ENCODE assay signal across 19 cellular contexts in genomic region chrX:6311540-6311939, GRCh38.
"Had no signal": no experiment of that assay in that cellular context is flagged by ENCODE, and none has a peak within 500 bp of the region (broad histone marks: within the 10 kb centered on the region; RNA-seq: fewer than 3 reads in every experiment).

No MANE protein-coding gene starts in this region.

- ATAC-seq: activated CD8-positive, alpha-beta T cell treated with anti-CD3 and anti-CD28 coated beads for 36 hours; activated T-helper 17 cell treated with anti-CD3 and anti-CD28 coated beads, Interleukin-2, amount 50 U/mL, for 72 hours; left ventricle myocardium superior; stimulated activated effector memory CD8-positive, alpha-beta T cell treated with anti-CD3 and anti-CD28 coated beads, Interleukin-12 subunit alpha, Interleukin-12 subunit beta, amount 100 ng/mL, for 72 hours had no signal

- DNase-seq: activated B cell treated with CpG ODN at 0.5 μM for 24 hours; activated CD4-positive, alpha-beta T cell treated with anti-CD3 and anti-CD28 coated beads for 4 hours; activated CD8-positive, alpha-beta T cell treated with anti-CD3 and anti-CD28 coated beads for 36 hours; activated naive CD4-positive, alpha-beta T cell treated with Interleukin-2 at 50 U/mL for 16 hours; activated naive CD8-positive, alpha-beta T cell treated with anti-CD3 and anti-CD28 coated beads, Interleukin-2, amount 10 ng/mL, durations not matched to agents 7 days and 5 days; activated T-cell treated with anti-CD3 and anti-CD28 coated beads, Interleukin-2, amount 50 U/mL, for 1 hour; amygdala; dermis blood vessel endothelial cell; effector memory CD4-positive, alpha-beta T cell; esophagus squamous epithelium; immature natural killer cell; left ventricle myocardium superior; occipital lobe; posterior cingulate gyrus; sigmoid colon; stimulated activated CD4-positive, alpha-beta T cell treated with anti-CD3 and anti-CD28 coated beads, Interleukin-4, amount 100 ng/mL, for 24 hours; stomach had no signal

- H3K36me3 Mint-ChIP-seq: activated naive CD8-positive, alpha-beta T cell treated with anti-CD3 and anti-CD28 coated beads, Interleukin-2, amount 10 ng/mL, durations not matched to agents 7 days and 5 days; immature natural killer cell; stimulated activated effector memory CD8-positive, alpha-beta T cell treated with anti-CD3 and anti-CD28 coated beads, Interleukin-12 subunit alpha, Interleukin-12 subunit beta, amount 100 ng/mL, for 72 hours had no signal

- H3K27ac Mint-ChIP-seq: activated B cell treated with CpG ODN at 0.5 μM for 24 hours; activated CD8-positive, alpha-beta T cell treated with anti-CD3 and anti-CD28 coated beads for 36 hours; activated naive CD8-positive, alpha-beta T cell treated with anti-CD3 and anti-CD28 coated beads, Interleukin-2, amount 10 ng/mL, durations not matched to agents 7 days and 5 days; activated T-helper 17 cell treated with anti-CD3 and anti-CD28 coated beads, Interleukin-2, amount 50 U/mL, for 72 hours; immature natural killer cell; stimulated activated effector memory CD8-positive, alpha-beta T cell treated with anti-CD3 and anti-CD28 coated beads, Interleukin-12 subunit alpha, Interleukin-12 subunit beta, amount 100 ng/mL, for 72 hours had no signal

- H3K4me1 Mint-ChIP-seq: activated B cell treated with CpG ODN at 0.5 μM for 24 hours; activated naive CD8-positive, alpha-beta T cell treated with anti-CD3 and anti-CD28 coated beads, Interleukin-2, amount 10 ng/mL, durations not matched to agents 7 days and 5 days; activated T-helper 17 cell treated with anti-CD3 and anti-CD28 coated beads, Interleukin-2, amount 50 U/mL, for 72 hours; immature natural killer cell; stimulated activated effector memory CD8-positive, alpha-beta T cell treated with anti-CD3 and anti-CD28 coated beads, Interleukin-12 subunit alpha, Interleukin-12 subunit beta, amount 100 ng/mL, for 72 hours had no signal

- H3K27me3 Mint-ChIP-seq: activated B cell treated with CpG ODN at 0.5 μM for 24 hours; activated CD8-positive, alpha-beta T cell treated with anti-CD3 and anti-CD28 coated beads for 36 hours; activated naive CD8-positive, alpha-beta T cell treated with anti-CD3 and anti-CD28 coated beads, Interleukin-2, amount 10 ng/mL, durations not matched to agents 7 days and 5 days; activated T-helper 17 cell treated with anti-CD3 and anti-CD28 coated beads, Interleukin-2, amount 50 U/mL, for 72 hours had no signal

- H3K9me3 Mint-ChIP-seq: activated B cell treated with CpG ODN at 0.5 μM for 24 hours; activated CD8-positive, alpha-beta T cell treated with anti-CD3 and anti-CD28 coated beads for 36 hours had no signal

- H3K4me3 Mint-ChIP-seq: activated B cell treated with CpG ODN at 0.5 μM for 24 hours; activated CD8-positive, alpha-beta T cell treated with anti-CD3 and anti-CD28 coated beads for 36 hours; activated naive CD8-positive, alpha-beta T cell treated with anti-CD3 and anti-CD28 coated beads, Interleukin-2, amount 10 ng/mL, durations not matched to agents 7 days and 5 days; activated T-helper 17 cell treated with anti-CD3 and anti-CD28 coated beads, Interleukin-2, amount 50 U/mL, for 72 hours; immature natural killer cell; stimulated activated effector memory CD8-positive, alpha-beta T cell treated with anti-CD3 and anti-CD28 coated beads, Interleukin-12 subunit alpha, Interleukin-12 subunit beta, amount 100 ng/mL, for 72 hours had no signal
